ENCODE assay signal across 7 cellular contexts in genomic region chr2:171205551-171205950, GRCh38.
"Had no signal": no experiment of that assay in that cellular context is flagged by ENCODE, and none has a peak within 500 bp of the region (broad histone marks: within the 10 kb centered on the region; RNA-seq: fewer than 3 reads in every experiment).

No MANE protein-coding gene starts in this region.

- ATAC-seq: HCT116 had no signal

- H3K9me3 Mint-ChIP-seq: HFFc6 had no signal

- H3K27ac Mint-ChIP-seq: HFFc6, IgD-negative memory B cell had no signal

- H3K9me3 ChIP-seq: HAP-1 had no signal

- H3K4me3 Mint-ChIP-seq: HFFc6, IgD-negative memory B cell had no signal

- H3K4me1 ChIP-seq: HAP-1 had no signal

- H3K27ac ChIP-seq: GM23248 had no signal

- DNase-seq: GM23248, GOT3, H7, HFFc6 had no signal

- H3K36me3 ChIP-seq: HAP-1 had no signal

- H3K4me3 ChIP-seq: GM23248, HAP-1 had no signal

- H3K9ac ChIP-seq: GM23248 had no signal

- H2AFZ ChIP-seq: GM23248 had no signal
